In the genomic region with DNA sequence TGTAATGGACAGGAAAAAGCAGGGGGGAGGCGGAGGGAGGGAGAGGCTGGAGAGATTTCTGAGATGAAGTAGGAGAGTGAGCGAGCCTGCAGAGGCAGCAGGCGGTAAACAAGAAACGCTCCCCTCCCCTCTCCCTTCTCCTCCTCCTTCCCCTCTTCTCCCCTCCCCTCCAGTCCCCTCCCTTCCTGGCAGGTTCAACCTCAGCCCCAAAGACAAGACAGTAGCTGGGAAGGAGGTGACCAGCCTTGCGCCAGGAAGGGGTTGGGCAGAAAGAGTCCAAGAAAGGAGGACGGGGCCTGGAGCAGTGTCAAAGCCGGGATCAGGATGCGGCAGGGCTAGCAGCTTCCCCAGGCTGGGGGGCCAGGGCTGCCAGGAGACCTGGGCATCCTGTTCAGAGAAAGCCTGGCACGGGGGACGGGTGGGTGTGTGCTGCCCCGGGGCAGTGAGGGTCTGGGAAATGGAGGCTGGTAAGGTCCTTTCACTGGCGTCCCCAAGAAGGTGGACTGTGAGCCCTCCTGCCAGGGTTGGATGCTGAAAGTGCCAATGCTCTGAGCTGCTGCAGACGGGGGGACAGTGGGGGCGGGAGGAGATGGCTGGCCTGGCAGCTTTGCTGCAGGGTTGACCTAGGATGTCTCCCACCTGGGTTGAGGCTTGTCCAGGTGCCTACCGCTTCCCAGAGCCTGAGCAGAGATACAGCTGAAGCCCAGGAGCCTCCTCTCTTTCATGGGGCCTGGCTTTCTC, we compare ENCODE assay signal across 13 cellular contexts.
DNase-seq lines count a peak whose midpoint lies in the region; ATAC-seq, FAIRE-seq and TF ChIP-seq lines count a peak whose summit lies in the region.
"Had no signal": no experiment of that assay in that cellular context is flagged by ENCODE, and none has a peak within 500 bp of the region (broad histone marks: within the 10 kb centered on the region; RNA-seq: fewer than 3 reads in every experiment).

No MANE protein-coding gene starts in this region.

- H3K4me2 ChIP-seq in astrocyte (ENCODE audit: low read length), result peak overlapping the region; percentile 30

- H3K27me3 Mint-ChIP-seq in activated CD4-positive, alpha-beta T cell treated with anti-CD3 and anti-CD28 coated beads, Interleukin-2, amount 10 ng/mL, durations not matched to agents 7 days and 5 days, result peaks cover 26% of the 10 kb centered on the region
- no peaks in the 10 kb centered on the region for H3K27me3 Mint-ChIP-seq in activated CD4-positive, alpha-beta T cell treated with anti-CD3 and anti-CD28 coated beads for 36 hours
- peaks cover 92% of the 10 kb centered on the region for H3K27me3 Mint-ChIP-seq in astrocyte (ENCODE audit: low read depth, unreplicated experiment)
- no peaks in the 10 kb centered on the region for H3K27me3 Mint-ChIP-seq in activated naive CD4-positive, alpha-beta T cell treated with anti-CD3 and anti-CD28 coated beads for 36 hours (ENCODE audit: low read depth)

- H3K4me3 Mint-ChIP-seq in activated CD4-positive, alpha-beta T cell treated with anti-CD3 and anti-CD28 coated beads, Interleukin-2, amount 10 ng/mL, durations not matched to agents 7 days and 5 days, result no peak overlapping the region
- no peak overlapping the region for H3K4me3 Mint-ChIP-seq in activated CD4-positive, alpha-beta T cell treated with anti-CD3 and anti-CD28 coated beads for 36 hours
- peak overlapping the region; percentile 54 for H3K4me3 Mint-ChIP-seq in astrocyte (ENCODE audit: unreplicated experiment)
- H3K4me3 Mint-ChIP-seq in activated naive CD4-positive, alpha-beta T cell treated with anti-CD3 and anti-CD28 coated beads for 36 hours, result no peak overlapping the region
- H3K4me3 Mint-ChIP-seq: dendritic cell treated with granulocyte-macrophage colony-stimulating factor and Interleukin-4, amounts not matched to agents 40 ng/mL and 50 ng/mL, for 4 days had no signal

- H3K4me3 ChIP-seq in astrocyte (ENCODE audit: insufficient read depth, low read depth, low read length) (no peak overlapping the region), iPS-20b (ENCODE audit: low read length) (peak overlapping the region; percentile 67)

- peaks cover 9% of the 10 kb centered on the region for H3K9me3 Mint-ChIP-seq in activated CD4-positive, alpha-beta T cell treated with anti-CD3 and anti-CD28 coated beads, Interleukin-2, amount 10 ng/mL, durations not matched to agents 7 days and 5 days
- peaks cover 5% of the 10 kb centered on the region for H3K9me3 Mint-ChIP-seq in activated CD4-positive, alpha-beta T cell treated with anti-CD3 and anti-CD28 coated beads for 36 hours (ENCODE audit: low read depth)
- H3K9me3 Mint-ChIP-seq in astrocyte (ENCODE audit: unreplicated experiment), result peaks cover 9% of the 10 kb centered on the region
- H3K9me3 Mint-ChIP-seq in activated naive CD4-positive, alpha-beta T cell treated with anti-CD3 and anti-CD28 coated beads for 36 hours, result peaks cover 10% of the 10 kb centered on the region

- H3K4me1 Mint-ChIP-seq in activated CD4-positive, alpha-beta T cell treated with anti-CD3 and anti-CD28 coated beads, Interleukin-2, amount 10 ng/mL, durations not matched to agents 7 days and 5 days, result peaks cover 28% of the 10 kb centered on the region
- peaks cover 26% of the 10 kb centered on the region for H3K4me1 Mint-ChIP-seq in activated CD4-positive, alpha-beta T cell treated with anti-CD3 and anti-CD28 coated beads for 36 hours
- H3K4me1 Mint-ChIP-seq in astrocyte (ENCODE audit: low read depth, unreplicated experiment), result peaks cover 2% of the 10 kb centered on the region
- peaks cover 18% of the 10 kb centered on the region for H3K4me1 Mint-ChIP-seq in activated naive CD4-positive, alpha-beta T cell treated with anti-CD3 and anti-CD28 coated beads for 36 hours (ENCODE audit: low read depth)

- H3K36me3 ChIP-seq in astrocyte (ENCODE audit: insufficient read depth, low read length) (no peaks in the 10 kb centered on the region), iPS-20b (ENCODE audit: insufficient read depth, low read depth, low read length) (no peaks in the 10 kb centered on the region)

- FAIRE-seq in astrocyte (lab: Jason Lieb, UNC), result no peak

- POLR2A ChIA-PET in activated CD4-positive, alpha-beta T cell treated with anti-CD3 and anti-CD28 coated beads, Interleukin-2, amount 10 ng/mL, durations not matched to agents 7 days and 5 days (lab: Charles Lee), result no interaction called here
- POLR2A ChIA-PET in activated CD4-positive, alpha-beta T cell treated with anti-CD3 and anti-CD28 coated beads for 36 hours (lab: Charles Lee), result no interaction called here

- no peak for TF ChIP-seq CTCF in astrocyte (IDR thresholded peaks at IDR 0.05; ENCODE audit: insufficient read depth, low read depth, low read length)

- H3K27ac ChIP-seq in astrocyte (ENCODE audit: low read depth, low read length) (no peak overlapping the region), iPS-20b (ENCODE audit: low read length) (no peak overlapping the region), temporal lobe (ENCODE audit: low read depth, low read length) (peak overlapping the region; percentile 42)
- H3K27ac ChIP-seq: foreskin keratinocyte had no signal

- ATAC-seq in activated CD4-positive, alpha-beta T cell treated with anti-CD3 and anti-CD28 coated beads for 36 hours, result no peak
- no peak for ATAC-seq in HG02759 (IDR thresholded peaks at IDR 0.05; ENCODE audit: unreplicated experiment)
- ATAC-seq in GM19023 (IDR thresholded peaks at IDR 0.05; ENCODE audit: unreplicated experiment), result no peak
- ATAC-seq: foreskin keratinocyte had no signal

- H2AFZ ChIP-seq in astrocyte (ENCODE audit: low read depth, low read length), result no peak overlapping the region

- H3K4me1 ChIP-seq in astrocyte (ENCODE audit: insufficient read depth, low read length) (no peaks in the 10 kb centered on the region), iPS-20b (ENCODE audit: insufficient read depth, low read length) (peaks cover 20% of the 10 kb centered on the region; the same call in 1 of the 2 replicates)
- H3K4me1 ChIP-seq: foreskin keratinocyte had no signal

- no peaks in the 10 kb centered on the region for H3K36me3 Mint-ChIP-seq in activated CD4-positive, alpha-beta T cell treated with anti-CD3 and anti-CD28 coated beads, Interleukin-2, amount 10 ng/mL, durations not matched to agents 7 days and 5 days (ENCODE audit: low read depth)
- no peaks in the 10 kb centered on the region for H3K36me3 Mint-ChIP-seq in activated CD4-positive, alpha-beta T cell treated with anti-CD3 and anti-CD28 coated beads for 36 hours (ENCODE audit: low read depth)
- no peaks in the 10 kb centered on the region for H3K36me3 Mint-ChIP-seq in astrocyte (ENCODE audit: low read depth, unreplicated experiment)
- H3K36me3 Mint-ChIP-seq in activated naive CD4-positive, alpha-beta T cell treated with anti-CD3 and anti-CD28 coated beads for 36 hours (ENCODE audit: low read depth), result no peaks in the 10 kb centered on the region

- intact Hi-C loops in activated CD4-positive, alpha-beta T cell treated with anti-CD3 and anti-CD28 coated beads for 36 hours (cut with DNase I, micrococcal nuclease), result no loop called here
- intact Hi-C loops in activated naive CD4-positive, alpha-beta T cell treated with anti-CD3 and anti-CD28 coated beads for 36 hours (cut with micrococcal nuclease), result no loop called here

- no peaks in the 10 kb centered on the region for H3K79me2 ChIP-seq in astrocyte (ENCODE audit: insufficient read depth, low read length)

- H4K20me1 ChIP-seq in astrocyte (ENCODE audit: insufficient read depth, low read length), result no peaks in the 10 kb centered on the region

- H3K27me3 ChIP-seq in astrocyte (ENCODE audit: insufficient read depth, low read length) (peaks cover 43% of the 10 kb centered on the region), iPS-20b (ENCODE audit: insufficient read depth, low read length) (peaks cover 61% of the 10 kb centered on the region)

- H3K9me3 ChIP-seq in astrocyte (ENCODE audit: insufficient read depth, low read depth, low read length) (no peaks in the 10 kb centered on the region), iPS-20b (ENCODE audit: insufficient read depth, low read depth, low read length) (no peaks in the 10 kb centered on the region; the same call in 1 of the 2 replicates)

- H3K9ac ChIP-seq in astrocyte (ENCODE audit: low read length) (no peak overlapping the region), iPS-20b (ENCODE audit: low read depth, low read length) (peak overlapping the region; percentile 55; the same call in 1 of the 2 replicates)

- CTCF ChIA-PET in activated CD4-positive, alpha-beta T cell treated with anti-CD3 and anti-CD28 coated beads, Interleukin-2, amount 10 ng/mL, durations not matched to agents 7 days and 5 days (lab: Charles Lee), result interaction anchor here (0.9 to 1.0 kb wide), 2 partner anchors 8 to 14 kb away, joined by 4 to 5 read pairs; no protein-coding TSS in a partner anchor
- CTCF ChIA-PET in activated CD4-positive, alpha-beta T cell treated with anti-CD3 and anti-CD28 coated beads for 36 hours (lab: Charles Lee), result interaction anchor here (0.7 to 1.2 kb wide), 2 partner anchors 17 to 76 kb away, joined by 5 read pairs; no protein-coding TSS in a partner anchor
- CTCF ChIA-PET in activated naive CD4-positive, alpha-beta T cell treated with anti-CD3 and anti-CD28 coated beads for 36 hours (lab: Charles Lee), result no interaction called here

- peak overlapping the region; percentile 42 for H3K27ac Mint-ChIP-seq in activated CD4-positive, alpha-beta T cell treated with anti-CD3 and anti-CD28 coated beads, Interleukin-2, amount 10 ng/mL, durations not matched to agents 7 days and 5 days
- no peak overlapping the region for H3K27ac Mint-ChIP-seq in activated CD4-positive, alpha-beta T cell treated with anti-CD3 and anti-CD28 coated beads for 36 hours
- no peak overlapping the region for H3K27ac Mint-ChIP-seq in astrocyte (ENCODE audit: unreplicated experiment)
- H3K27ac Mint-ChIP-seq in activated naive CD4-positive, alpha-beta T cell treated with anti-CD3 and anti-CD28 coated beads for 36 hours, result no peak overlapping the region
- H3K27ac Mint-ChIP-seq: dendritic cell treated with granulocyte-macrophage colony-stimulating factor and Interleukin-4, amounts not matched to agents 40 ng/mL and 50 ng/mL, for 4 days had no signal

- peak; percentile 5 for DNase-seq in activated CD4-positive, alpha-beta T cell treated with anti-CD3 and anti-CD28 coated beads, Interleukin-2, amount 10 ng/mL, durations not matched to agents 7 days and 5 days
- no peak for DNase-seq in activated CD4-positive, alpha-beta T cell treated with anti-CD3 and anti-CD28 coated beads for 36 hours
- no peak for DNase-seq in astrocyte (ENCODE audit: low read depth)
- DNase-seq in activated naive CD4-positive, alpha-beta T cell treated with anti-CD3 and anti-CD28 coated beads for 36 hours, result no peak
- DNase-seq: activated CD4-positive, alpha-beta T cell treated with anti-CD3 and anti-CD28 coated beads, Interleukin-2, amount 50 U/mL, for 1 hour; activated naive CD4-positive, alpha-beta T cell treated with anti-CD3 and anti-CD28 coated beads, Interleukin-2, amount 50 U/mL, for 16 hours; foreskin keratinocyte; stimulated activated CD4-positive, alpha-beta T cell treated with anti-CD3 and anti-CD28 coated beads, Interleukin-15, amount 100 ng/mL, for 24 hours had no signal
